ENCODE assay signal across 8 cellular contexts in genomic region chr3:138946554-138947302, GRCh38. TPM values are rescaled to one million over a fixed set of nuclear protein-coding genes. Genes with fewer than 3 reads are reported as not detected.
DNase-seq lines count a peak whose midpoint lies in the region; ATAC-seq and TF ChIP-seq lines count a peak whose summit lies in the region.

Gene FOXL2 (minus strand): TSS chr3:138947137. CDS start chr3:138946722, 415 bp downstream.
Gene FOXL2NB (plus strand): TSS chr3:138947217. CDS start chr3:138947365, 148 bp downstream.

- peaks cover 2% of the 10 kb centered on the region for H3K9me3 Mint-ChIP-seq in endodermal cell
- peaks cover 0 to 4% (median 0%) of the 10 kb centered on the region in 11 donors for H3K9me3 Mint-ChIP-seq in naive thymus-derived CD4-positive, alpha-beta T cell

- CTCF ChIA-PET in naive thymus-derived CD4-positive, alpha-beta T cell (lab: Charles Lee): no interaction called here

- POLR2A ChIA-PET in naive thymus-derived CD4-positive, alpha-beta T cell (lab: Charles Lee): no interaction called here

- intact Hi-C loops in naive thymus-derived CD4-positive, alpha-beta T cell (cut with micrococcal nuclease): loop anchor here (1.0 to 5.0 kb wide), 4 partner anchors 9 to 1179 kb away; partner anchors contain the start of gene NMNAT3 (in 1 of the 2)

- H3K27ac ChIP-seq in SK-N-MC (no peak within 1 kb of the TSS), endodermal cell (ENCODE audit: low read depth, low read length) (no peak within 1 kb of the TSS)
- no peak within 1 kb of the TSS for H3K27ac ChIP-seq in naive thymus-derived CD4-positive, alpha-beta T cell (ENCODE audit: low read depth, low read length)

- 0% methylated on average over 24 to 74 of the region's 74 CpGs for WGBS in endodermal cell (ENCODE audit: insufficient coverage in 1 of 2, insufficient read length in 1 of 2), 2 experiments

- no peak for TF ChIP-seq CTCF in endodermal cell (conservative IDR thresholded peaks at IDR 0.05)

- H3K9ac ChIP-seq in SK-N-MC (ENCODE audit: insufficient read length) (no peak within 1 kb of the TSS), endodermal cell (ENCODE audit: extremely low read depth, low read length, poor library complexity, severe bottlenecking) (no peak within 1 kb of the TSS)

- H3K4me3 ChIP-seq in SK-N-MC (peak within 1 kb of the TSS; percentile 58), endodermal cell (ENCODE audit: low read length) (peak within 1 kb of the TSS; percentile 69)
- peak within 1 kb of the TSS; percentile 57 for H3K4me3 ChIP-seq in naive thymus-derived CD4-positive, alpha-beta T cell (ENCODE audit: low read length)

- no peaks in the 10 kb centered on the region for H3K9me3 ChIP-seq in SK-N-MC (ENCODE audit: low read depth, low read length)
- no peaks in the 10 kb centered on the region for H3K9me3 ChIP-seq in endodermal cell (ENCODE audit: control insufficient read depth, low read length)
- H3K9me3 ChIP-seq in naive thymus-derived CD4-positive, alpha-beta T cell (ENCODE audit: control insufficient read depth in 2 of 3, low read length in 3 of 3): no peaks in the 10 kb centered on the region

- ATAC-seq in naive thymus-derived CD4-positive, alpha-beta T cell: peak; percentile 49
- no peak for ATAC-seq in HG02885 (IDR thresholded peaks at IDR 0.05; ENCODE audit: poor library complexity, unreplicated experiment)

- peaks cover 3% of the 10 kb centered on the region for H3K4me1 ChIP-seq in endodermal cell (ENCODE audit: control insufficient read depth, insufficient read depth, low read length)
- H3K4me1 ChIP-seq in naive thymus-derived CD4-positive, alpha-beta T cell (ENCODE audit: control insufficient read depth in 2 of 2, insufficient read depth in 2 of 2, low read length in 2 of 2): peaks cover 6 to 19% of the 10 kb centered on the region in 2 donors

- DNase-seq in NCI-H146 (lab: John Stamatoyannopoulos, UW) (peak; percentile 46), NCI-H146 treated with DMSO at 0.1 percent for 48 hours (lab: John Stamatoyannopoulos, UW; ENCODE audit: unreplicated experiment) (no peak), SK-N-MC (ENCODE audit: low read depth, low spot score) (no peak), endodermal cell (peak; percentile 90), SKM-1 (lab: John Stamatoyannopoulos, UW; ENCODE audit: unreplicated experiment) (no peak), NCI-H1436 (lab: John Stamatoyannopoulos, UW) (no peak)
- DNase-seq in naive thymus-derived CD4-positive, alpha-beta T cell: peak in 1 of 9 donors; percentile 18

- H3K36me3 ChIP-seq in SK-N-MC (ENCODE audit: insufficient read depth, low read length): no peaks in the 10 kb centered on the region
- no peaks in the 10 kb centered on the region for H3K36me3 ChIP-seq in endodermal cell (ENCODE audit: control insufficient read depth, insufficient read depth, low read length)
- no peaks in the 10 kb centered on the region for H3K36me3 ChIP-seq in naive thymus-derived CD4-positive, alpha-beta T cell (ENCODE audit: control insufficient read depth in 2 of 3, insufficient read depth in 3 of 3, low read length in 3 of 3)

- peak within 1 kb of the TSS; percentile 52 for H3K4me3 Mint-ChIP-seq in endodermal cell
- peak within 1 kb of the TSS; percentile 53 to 92 (median 73) for H3K4me3 Mint-ChIP-seq in naive thymus-derived CD4-positive, alpha-beta T cell

- no peak within 1 kb of the TSS for H3K27ac Mint-ChIP-seq in endodermal cell
- peak within 1 kb of the TSS in 1 of 9 donors; percentile 55 for H3K27ac Mint-ChIP-seq in naive thymus-derived CD4-positive, alpha-beta T cell

- peaks cover 100% of the 10 kb centered on the region for H3K27me3 ChIP-seq in endodermal cell (ENCODE audit: control insufficient read depth, insufficient read depth, low read length, poor library complexity, severe bottlenecking)
- H3K27me3 ChIP-seq in naive thymus-derived CD4-positive, alpha-beta T cell (ENCODE audit: control insufficient read depth in 2 of 2, insufficient read depth in 2 of 2, low read length in 2 of 2): peaks cover 5 to 61% of the 10 kb centered on the region in 2 donors

- no peaks in the 10 kb centered on the region for H3K36me3 Mint-ChIP-seq in endodermal cell (ENCODE audit: low read depth)
- H3K36me3 Mint-ChIP-seq in naive thymus-derived CD4-positive, alpha-beta T cell: peaks cover 0 to 2% (median 0%) of the 10 kb centered on the region in 5 donors

- peaks cover 34% of the 10 kb centered on the region for H3K4me1 Mint-ChIP-seq in endodermal cell
- peaks cover 26 to 55% (median 39%) of the 10 kb centered on the region in 7 donors for H3K4me1 Mint-ChIP-seq in naive thymus-derived CD4-positive, alpha-beta T cell

- H3K27me3 Mint-ChIP-seq in endodermal cell (ENCODE audit: insufficient read depth): peaks cover 94% of the 10 kb centered on the region
- peaks cover 74 to 90% (median 79%) of the 10 kb centered on the region in 5 donors for H3K27me3 Mint-ChIP-seq in naive thymus-derived CD4-positive, alpha-beta T cell

RNA-seq across cellular contexts. Expression of gene FOXL2, which starts in this region (rescaled TPM):
- under 1 TPM; 0.11 to 0.24 TPM for total RNA-seq in endodermal cell
- polyA plus RNA-seq in endodermal cell (2013, experiment 1 of 2): 0.21 TPM
- 0.12 TPM for polyA plus RNA-seq in endodermal cell (2013, experiment 2 of 2)
- total RNA-seq in naive thymus-derived CD4-positive, alpha-beta T cell: not detected
- polyA plus RNA-seq in naive thymus-derived CD4-positive, alpha-beta T cell: not detected

RNA-seq across cellular contexts. Expression of gene FOXL2NB, which starts in this region (rescaled TPM):
- under 1 TPM; 0.24 to 0.40 TPM for total RNA-seq in endodermal cell
- polyA plus RNA-seq in endodermal cell (2013, experiment 1 of 2): 0.07 TPM
- not detected for polyA plus RNA-seq in endodermal cell (2013, experiment 2 of 2)
- total RNA-seq in naive thymus-derived CD4-positive, alpha-beta T cell: not detected
- not detected for polyA plus RNA-seq in naive thymus-derived CD4-positive, alpha-beta T cell

Comparison
In these comparisons a context has a peak if more than half of its experiments do, and no peak if none do; other contexts are left out.
1. Peak in DNase-seq and H3K4me3 ChIP-seq in endodermal cell; RNA of the genes that start here not detected or under 1 TPM.
2. Peak in ATAC-seq and H3K4me3 ChIP-seq in naive thymus-derived CD4-positive, alpha-beta T cell; RNA of the genes that start here not detected or under 1 TPM.